In the genomic region with DNA sequence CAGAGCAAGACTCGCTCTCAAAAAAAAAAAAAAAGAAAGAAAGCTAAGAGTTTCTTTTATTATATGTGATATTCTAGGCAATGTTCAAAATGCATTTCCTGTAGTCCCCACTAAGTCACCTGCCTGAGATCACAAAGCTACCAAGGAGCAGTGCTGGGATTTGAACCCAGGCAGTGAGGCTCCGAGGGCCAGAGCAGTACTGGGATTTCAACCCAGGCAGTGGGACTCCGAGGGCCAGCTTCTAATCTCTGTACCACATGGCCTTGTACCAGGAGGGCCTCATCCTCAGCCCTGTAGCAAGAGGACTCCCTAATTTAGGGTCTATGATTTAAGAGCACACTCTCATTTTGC, we compare ENCODE assay signal across 9 cellular contexts. TPM values are rescaled to one million over a fixed set of nuclear protein-coding genes. Genes with fewer than 3 reads are reported as not detected.
DNase-seq lines count a peak whose midpoint lies in the region; ATAC-seq, FAIRE-seq and TF ChIP-seq lines count a peak whose summit lies in the region.
"Had no signal": no experiment of that assay in that cellular context is flagged by ENCODE, and none has a peak within 500 bp of the region (broad histone marks: within the 10 kb centered on the region; RNA-seq: fewer than 3 reads in every experiment).

No MANE protein-coding gene starts in this region.

- peaks cover 61% of the 10 kb centered on the region for H3K4me1 Mint-ChIP-seq in activated naive CD8-positive, alpha-beta T cell treated with anti-CD3 and anti-CD28 coated beads for 36 hours

- H3K79me2 ChIP-seq in keratinocyte (ENCODE audit: control insufficient read depth, insufficient read depth, low read length) (peaks cover 61% of the 10 kb centered on the region), smooth muscle cell (ENCODE audit: low read depth) (peaks cover 56% of the 10 kb centered on the region)

- TF ChIP-seq CTCF in keratinocyte (optimal IDR thresholded peaks at IDR 0.05 in 1 of 3, IDR thresholded peaks at IDR 0.05 in 1 of 3, conservative IDR thresholded peaks at IDR 0.05 in 1 of 3; ENCODE audit: extremely low read depth in 1 of 3, insufficient read depth in 2 of 3, low read length in 3 of 3) (no peak), smooth muscle cell (IDR thresholded peaks at IDR 0.05; ENCODE audit: borderline replicate concordance, insufficient read depth, poor library complexity, severe bottlenecking) (no peak)

- H3K4me2 ChIP-seq in keratinocyte (ENCODE audit: control insufficient read depth, extremely low read depth, insufficient read depth, low read depth, low read length), result peak overlapping the region; percentile 39
- H3K4me2 ChIP-seq in smooth muscle cell, result no peak overlapping the region

- H3K4me3 ChIP-seq in HUES6 (ENCODE audit: low read depth, low read length), result no peak overlapping the region; the same call in 1 of the 2 replicates
- H3K4me3 ChIP-seq in keratinocyte (ENCODE audit: control insufficient read depth in 2 of 3, extremely low read depth in 1 of 3, insufficient read depth in 2 of 3, low read depth in 1 of 3, low read length in 3 of 3), result peak overlapping the region in 1 of 3 experiments; percentile 0
- H3K4me3 ChIP-seq in smooth muscle cell, result no peak overlapping the region

- ATAC-seq in GM18520 (IDR thresholded peaks at IDR 0.05; ENCODE audit: unreplicated experiment), result no peak

- peaks cover 83% of the 10 kb centered on the region for H3K4me1 ChIP-seq in HUES6 (ENCODE audit: control insufficient read depth, insufficient read depth, low read length)
- peaks cover 69% of the 10 kb centered on the region for H3K4me1 ChIP-seq in keratinocyte (ENCODE audit: control insufficient read depth, extremely low read depth, insufficient read depth, low read length)
- H3K4me1 ChIP-seq in smooth muscle cell (ENCODE audit: low read depth), result peaks cover 59% of the 10 kb centered on the region

- peak overlapping the region; percentile 98 for H3K9ac ChIP-seq in HUES6 (ENCODE audit: low read length)
- peak overlapping the region; percentile 59 for H3K9ac ChIP-seq in keratinocyte (ENCODE audit: control insufficient read depth, extremely low read depth, insufficient read depth, low read length)
- H3K9ac ChIP-seq in smooth muscle cell (ENCODE audit: low read depth), result peak overlapping the region; percentile 76

- peak overlapping the region; percentile 8 for H3K4me3 Mint-ChIP-seq in activated naive CD8-positive, alpha-beta T cell treated with anti-CD3 and anti-CD28 coated beads for 36 hours

- no peak for FAIRE-seq in keratinocyte (lab: Jason Lieb, UNC)

- H3K27me3 Mint-ChIP-seq in activated naive CD8-positive, alpha-beta T cell treated with anti-CD3 and anti-CD28 coated beads for 36 hours, result no peaks in the 10 kb centered on the region

- no peak overlapping the region for H2AFZ ChIP-seq in keratinocyte (ENCODE audit: control insufficient read depth, low read length)
- no peak overlapping the region for H2AFZ ChIP-seq in smooth muscle cell (ENCODE audit: low read depth)

- WGBS in smooth muscle cell (ENCODE audit: low lambda C conversion rate), result 77% methylated on average over 3 of the region's 3 CpGs

- H3K9me3 ChIP-seq in HUES6 (ENCODE audit: control insufficient read depth, insufficient read depth, low read depth, low read length) (no peaks in the 10 kb centered on the region), keratinocyte (ENCODE audit: control insufficient read depth, low read depth, low read length) (no peaks in the 10 kb centered on the region), smooth muscle cell (replicated peaks; ENCODE audit: low read depth) (no peaks in the 10 kb centered on the region)

- no peaks in the 10 kb centered on the region for H3K9me1 ChIP-seq in keratinocyte (ENCODE audit: control insufficient read depth, extremely low read depth, insufficient read depth, low read length)

- H3K36me3 ChIP-seq in HUES6 (ENCODE audit: control insufficient read depth, insufficient read depth, low read length), result peaks cover 7% of the 10 kb centered on the region
- peaks cover 9 to 16% of the 10 kb centered on the region in 2 experiments for H3K36me3 ChIP-seq in keratinocyte (ENCODE audit: control insufficient read depth in 2 of 2, extremely low read depth in 1 of 2, insufficient read depth in 2 of 2, low read length in 2 of 2)
- H3K36me3 ChIP-seq in smooth muscle cell (ENCODE audit: low read depth), result no peaks in the 10 kb centered on the region

- H3K27me3 ChIP-seq in HUES6 (ENCODE audit: control insufficient read depth, insufficient read depth, low read length) (no peaks in the 10 kb centered on the region), keratinocyte (ENCODE audit: control insufficient read depth, extremely low read depth, insufficient read depth, low read length) (no peaks in the 10 kb centered on the region), smooth muscle cell (ENCODE audit: low read depth) (no peaks in the 10 kb centered on the region)

- H4K20me1 ChIP-seq in keratinocyte (ENCODE audit: control insufficient read depth, extremely low read depth, insufficient read depth, low read length) (no peaks in the 10 kb centered on the region), smooth muscle cell (ENCODE audit: low read depth) (no peaks in the 10 kb centered on the region)

- H3K27ac ChIP-seq in HUES6 (ENCODE audit: low read depth, low read length), result peak overlapping the region; percentile 99
- H3K27ac ChIP-seq in keratinocyte (ENCODE audit: control insufficient read depth, insufficient read depth, low read length), result peak overlapping the region; percentile 91
- H3K27ac ChIP-seq in smooth muscle cell (ENCODE audit: low read depth), result peak overlapping the region; percentile 99

- H3K36me3 Mint-ChIP-seq in activated naive CD8-positive, alpha-beta T cell treated with anti-CD3 and anti-CD28 coated beads for 36 hours, result peaks cover 30% of the 10 kb centered on the region

- dilution Hi-C loops in keratinocyte (cut with MboI; ENCODE audit: extremely low pct_ligation_motif_present, low sequenced_read_pairs), result no loop called here

- H3K9me3 Mint-ChIP-seq in activated naive CD8-positive, alpha-beta T cell treated with anti-CD3 and anti-CD28 coated beads for 36 hours, result no peaks in the 10 kb centered on the region

- peaks cover 38% of the 10 kb centered on the region for H3F3A ChIP-seq in smooth muscle cell (ENCODE audit: low read depth)

- H3K27ac Mint-ChIP-seq in activated naive CD8-positive, alpha-beta T cell treated with anti-CD3 and anti-CD28 coated beads for 36 hours, result peak overlapping the region; percentile 91

- DNase-seq in activated naive CD8-positive, alpha-beta T cell treated with anti-CD3 and anti-CD28 coated beads for 36 hours, result no peak
- DNase-seq in keratinocyte (ENCODE audit: low read depth, low spot score) (no peak), smooth muscle cell (lab: John Stamatoyannopoulos, UW; ENCODE audit: unreplicated experiment) (no peak), UCSD-AML1 (lab: John Stamatoyannopoulos, UW; ENCODE audit: unreplicated experiment) (no peak), SK-N-DZ (ENCODE audit: low spot score) (no peak), NCI-H2227 treated with DMSO at 0.1 percent for 48 hours (lab: John Stamatoyannopoulos, UW) (no peak)
- DNase-seq: NCI-H446 treated with DMSO at 0.1 percent for 48 hours had no signal

RNA-seq across cellular contexts. Expression of gene ZMYND8, which starts 39.7 kb away (rescaled TPM):
- total RNA-seq in activated naive CD8-positive, alpha-beta T cell treated with anti-CD3 and anti-CD28 coated beads for 36 hours, result 10 to 100 TPM; 28.8 to 29.8 TPM
- 30.0 to 42.6 TPM (median 39.8 TPM) in 3 replicates for polyA plus RNA-seq in keratinocyte
- polyA plus RNA-seq in keratinocyte (2011; ENCODE audit: low read depth), result 49.3 TPM
- 21.6 and 26.9 TPM in 2 replicates for polyA plus RNA-seq in keratinocyte (2011; cell fraction: cytosol; rRNA removed)
- polyA plus RNA-seq in keratinocyte (2011; cell fraction: nucleus; rRNA removed), result 95.0 and 95.8 TPM in 2 replicates
- polyA plus RNA-seq in keratinocyte (2012; ENCODE audit: low replicate concordance), result 34.7 and 37.8 TPM in 2 replicates
- polyA minus RNA-seq in keratinocyte, result 40.3 to 48.9 TPM (median 40.8 TPM) in 3 replicates
- polyA minus RNA-seq in keratinocyte (2011; cell fraction: cytosol; rRNA and poly(A)+ RNA removed), result 21.7 TPM
- 51.6 and 102 TPM in 2 replicates for polyA minus RNA-seq in keratinocyte (2011; cell fraction: nucleus; rRNA and poly(A)+ RNA removed)
- total RNA-seq in smooth muscle cell, result 22.7 and 24.1 TPM in 2 replicates
- 14.7 and 15.2 TPM in 2 replicates for polyA plus RNA-seq in smooth muscle cell
- 44.5 and 55.5 TPM in 2 replicates for polyA plus RNA-seq in SK-N-DZ (2014; cell fraction: cytosol; rRNA removed)
- 49.4 and 91.3 TPM in 2 replicates for polyA plus RNA-seq in SK-N-DZ (2014; cell fraction: nucleus; rRNA removed)
